Comparison of ENCODE assay signal across 30 cellular contexts in genomic region chr10:69878951-69879350, GRCh38.
"Had no signal": no experiment of that assay in that cellular context is flagged by ENCODE, and none has a peak within 500 bp of the region (broad histone marks: within the 10 kb centered on the region; RNA-seq: fewer than 3 reads in every experiment).

No MANE protein-coding gene starts in this region.

- H3K27me3 ChIP-seq: brain microvascular endothelial cell, cardiac muscle cell, Peyer's patch, SJSA1 had no signal

- H3K4me3 ChIP-seq: adrenal gland, cardiac muscle cell, Peyer's patch, SJSA1 had no signal

- H3K27ac Mint-ChIP-seq: activated CD4-positive, alpha-beta T cell treated with anti-CD3 and anti-CD28 coated beads, Interleukin-2, amount 10 ng/mL, durations not matched to agents 24 days and 14 days; activated CD8-positive, alpha-beta T cell treated with anti-CD3 and anti-CD28 coated beads for 36 hours; activated naive CD4-positive, alpha-beta T cell treated with anti-CD3 and anti-CD28 coated beads, Interleukin-2, amount 50 U/mL, for 24 hours; activated T-cell treated with anti-CD3 and anti-CD28 coated beads, Interleukin-2, amount 50 U/mL, for 72 hours; activated T-helper 17 cell treated with anti-CD3 and anti-CD28 coated beads, Interleukin-2, amount 50 U/mL, for 72 hours; T-helper 1 cell treated with Interleukin-12 subunit alpha and Interleukin-12 subunit beta and Interleukin-4 antibody, amounts not matched to agents 30 μg/mL and 1 μg/mL, for 36 hours; T-helper 2 cell treated with Interferon-gamma antibody and Interleukin-4, amounts not matched to agents 5 μg/mL and 100 μg/mL, for 36 hours had no signal

- H3K4me2 ChIP-seq: KMS-11, SK-N-SH had no signal

- H3K36me3 Mint-ChIP-seq: activated naive CD4-positive, alpha-beta T cell treated with anti-CD3 and anti-CD28 coated beads, Interleukin-2, amount 50 U/mL, for 24 hours had no signal

- H3K9me3 Mint-ChIP-seq: activated CD4-positive, alpha-beta T cell treated with anti-CD3 and anti-CD28 coated beads, Interleukin-2, amount 10 ng/mL, durations not matched to agents 24 days and 14 days; activated CD8-positive, alpha-beta T cell treated with anti-CD3 and anti-CD28 coated beads for 36 hours; activated naive CD4-positive, alpha-beta T cell treated with anti-CD3 and anti-CD28 coated beads, Interleukin-2, amount 50 U/mL, for 24 hours; activated T-cell treated with anti-CD3 and anti-CD28 coated beads, Interleukin-2, amount 50 U/mL, for 72 hours; activated T-helper 17 cell treated with anti-CD3 and anti-CD28 coated beads, Interleukin-2, amount 50 U/mL, for 72 hours; T-helper 1 cell treated with Interleukin-12 subunit alpha and Interleukin-12 subunit beta and Interleukin-4 antibody, amounts not matched to agents 30 μg/mL and 1 μg/mL, for 36 hours; T-helper 2 cell treated with Interferon-gamma antibody and Interleukin-4, amounts not matched to agents 5 μg/mL and 100 μg/mL, for 36 hours had no signal

- H3K4me1 ChIP-seq: adrenal gland had no signal

- H3K4me3 Mint-ChIP-seq: activated CD4-positive, alpha-beta T cell treated with anti-CD3 and anti-CD28 coated beads, Interleukin-2, amount 10 ng/mL, durations not matched to agents 24 days and 14 days; activated CD8-positive, alpha-beta T cell treated with anti-CD3 and anti-CD28 coated beads for 36 hours; activated naive CD4-positive, alpha-beta T cell treated with anti-CD3 and anti-CD28 coated beads, Interleukin-2, amount 50 U/mL, for 24 hours; activated T-cell treated with anti-CD3 and anti-CD28 coated beads, Interleukin-2, amount 50 U/mL, for 72 hours; activated T-helper 17 cell treated with anti-CD3 and anti-CD28 coated beads, Interleukin-2, amount 50 U/mL, for 72 hours; T-helper 1 cell treated with Interleukin-12 subunit alpha and Interleukin-12 subunit beta and Interleukin-4 antibody, amounts not matched to agents 30 μg/mL and 1 μg/mL, for 36 hours; T-helper 2 cell treated with Interferon-gamma antibody and Interleukin-4, amounts not matched to agents 5 μg/mL and 100 μg/mL, for 36 hours had no signal

- ATAC-seq: activated CD8-positive, alpha-beta T cell treated with anti-CD3 and anti-CD28 coated beads for 36 hours; activated T-cell treated with anti-CD3 and anti-CD28 coated beads, Interleukin-2, amount 50 U/mL, for 72 hours; activated T-helper 17 cell treated with anti-CD3 and anti-CD28 coated beads, Interleukin-2, amount 50 U/mL, for 72 hours; PC-3 had no signal

- H3K9me3 ChIP-seq: adrenal gland, Peyer's patch, SJSA1, SK-N-SH had no signal

- H3K9ac ChIP-seq: KMS-11, SK-N-SH had no signal

- H3K4me1 Mint-ChIP-seq: activated CD4-positive, alpha-beta T cell treated with anti-CD3 and anti-CD28 coated beads, Interleukin-2, amount 10 ng/mL, durations not matched to agents 24 days and 14 days; activated naive CD4-positive, alpha-beta T cell treated with anti-CD3 and anti-CD28 coated beads, Interleukin-2, amount 50 U/mL, for 24 hours; activated T-helper 17 cell treated with anti-CD3 and anti-CD28 coated beads, Interleukin-2, amount 50 U/mL, for 72 hours had no signal

- DNase-seq: activated CD4-positive, alpha-beta T cell treated with anti-CD3 and anti-CD28 coated beads, Interleukin-2, amount 10 ng/mL, durations not matched to agents 24 days and 14 days; activated CD4-positive, alpha-beta T cell treated with anti-CD3 and anti-CD28 coated beads, Interleukin-2, amount 50 U/mL, for 4 hours; activated CD8-positive, alpha-beta T cell treated with anti-CD3 and anti-CD28 coated beads for 36 hours; activated gamma-delta T cell; activated naive CD4-positive, alpha-beta T cell treated with Interleukin-2 at 50 U/mL for 16 hours; activated T-cell treated with anti-CD3 and anti-CD28 coated beads, Interleukin-2, amount 50 U/mL, for 1 hour; activated T-cell treated with anti-CD3 and anti-CD28 coated beads, Interleukin-2, amount 50 U/mL, for 72 hours; adrenal gland; brain microvascular endothelial cell; MM.1S; MV-4-11; NCI-H1092; NCI-H1436 treated with DMSO at 0.1 percent for 48 hours; NCI-H2029; NCI-H510A; NCI-H526; NCI-H748 treated with DMSO at 0.1 percent for 48 hours; NK-92 treated with Interleukin-12 subunit alpha and Interleukin-12 subunit beta, amount 100 ng/mL, for 24 hours; PC-3; Peyer's patch; RPMI8226; SHP77 treated with DMSO at 0.1 percent for 48 hours; SK-N-SH had no signal

- H3K36me3 ChIP-seq: adrenal gland, brain microvascular endothelial cell, cardiac muscle cell, Peyer's patch, SJSA1 had no signal

- H3K27ac ChIP-seq: adrenal gland, brain microvascular endothelial cell, cardiac muscle cell, KMS-11, Peyer's patch, SJSA1 had no signal
